Comparison of ENCODE assay signal across 8 cellular contexts in genomic region chr1:108691128-108691885, GRCh38. TPM values are rescaled to one million over a fixed set of nuclear protein-coding genes. Genes with fewer than 3 reads are reported as not detected.
A peak's percentile ranks its signal among the peaks of the same experiment; 100 is the strongest.
DNase-seq lines count a peak whose midpoint lies in the region; ATAC-seq and TF ChIP-seq lines count a peak whose summit lies in the region.

No MANE protein-coding gene starts in this region.

- H3K4me1 ChIP-seq in Panc1 (ENCODE audit: control insufficient read depth, insufficient read depth, low read length) (peaks cover 12% of the 10 kb centered on the region), neuronal stem cell (ENCODE audit: control insufficient read depth in 2 of 2, insufficient read depth in 1 of 2, low read depth in 1 of 2, low read length in 2 of 2) (peaks cover 1 to 8% of the 10 kb centered on the region in 2 donors)

- H3K4me3 Mint-ChIP-seq in activated naive CD4-positive, alpha-beta T cell treated with anti-CD3 and anti-CD28 coated beads for 36 hours = peak overlapping the region; percentile 86

- no peak overlapping the region for H4K8ac ChIP-seq in neuronal stem cell (ENCODE audit: low read depth, low read length)

- no peaks in the 10 kb centered on the region for H3K27me3 Mint-ChIP-seq in activated naive CD4-positive, alpha-beta T cell treated with anti-CD3 and anti-CD28 coated beads for 36 hours (ENCODE audit: low read depth)

- in situ Hi-C loops in Panc1 (cut with HindIII; ENCODE audit: low pct_unique_long_range_greater_than_20kb, low sequenced_read_pairs) = no loop called here

- no peak overlapping the region for H3K18ac ChIP-seq in neuronal stem cell (ENCODE audit: low read length)

- POLR2A ChIA-PET in Panc1 (lab: Charles Lee) = interaction anchor here (1.1 to 1.2 kb wide), 2 partner anchors 28 to 30 kb away, joined by 3 read pairs; partner anchors contain the start of gene HENMT1

- H3K4me3 ChIP-seq in Panc1 (ENCODE audit: low read depth in 2 of 2, low read length in 2 of 2) (peak overlapping the region; percentile 89 to 97), epithelial cell of proximal tubule (ENCODE audit: low read depth, low read length) (peak overlapping the region; percentile 94), neuronal stem cell (ENCODE audit: low read length in 2 of 2) (peak overlapping the region; percentile 84 to 88)

- peak overlapping the region; percentile 95 for H3K27ac ChIP-seq in Panc1 (ENCODE audit: low read length)
- H3K27ac ChIP-seq in neuronal stem cell (replicated peaks; ENCODE audit: low read length) = no peak overlapping the region

- CTCF ChIA-PET in activated naive CD4-positive, alpha-beta T cell treated with anti-CD3 and anti-CD28 coated beads for 36 hours (lab: Charles Lee) = interaction anchor here (0.6 to 3.0 kb wide), 5 partner anchors 10 to 46 kb away, joined by 3 to 28 read pairs (median 4); no protein-coding TSS in a partner anchor
- CTCF ChIA-PET in Panc1 (lab: Charles Lee) = no interaction called here

- ATAC-seq in Panc1 = 0 out of 2 replicates have a peak, but pooled peaks have one; percentile 2
- no peak for ATAC-seq in GM18520 (IDR thresholded peaks at IDR 0.05; ENCODE audit: unreplicated experiment)

- no peak overlapping the region for H3K14ac ChIP-seq in neuronal stem cell (ENCODE audit: low read length)

- H2BK5ac ChIP-seq in neuronal stem cell (ENCODE audit: low read length) = no peak overlapping the region

- no CpG with 5 or more reads among the region's 11 CpGs for WGBS in neuronal stem cell (ENCODE audit: extremely low coverage in 2 of 2, insufficient read length in 2 of 2, insufficient replicate concordance in 1 of 2), 2 donors

- intact Hi-C loops in activated naive CD4-positive, alpha-beta T cell treated with anti-CD3 and anti-CD28 coated beads for 36 hours (cut with micrococcal nuclease) = loop anchor here (5.0 kb wide), 3 partner anchors 136 to 351 kb away; partner anchors contain the start of gene WDR47
- intact Hi-C loops in Panc1 (cut with micrococcal nuclease; ENCODE audit: unreplicated experiment) = no loop called here

- H3K9me3 Mint-ChIP-seq in activated naive CD4-positive, alpha-beta T cell treated with anti-CD3 and anti-CD28 coated beads for 36 hours = no peaks in the 10 kb centered on the region

- H3K36me3 ChIP-seq in Panc1 (ENCODE audit: control insufficient read depth, insufficient read depth, low read length) (peaks cover 21% of the 10 kb centered on the region), neuronal stem cell (replicated peaks in 1 of 2; ENCODE audit: control insufficient read depth in 2 of 2, insufficient read depth in 2 of 2, low read length in 2 of 2) (peaks cover 2 to 26% of the 10 kb centered on the region in 2 donors)

- no peak for DNase-seq in activated naive CD4-positive, alpha-beta T cell treated with anti-CD3 and anti-CD28 coated beads for 36 hours
- no peak for DNase-seq in activated naive CD4-positive, alpha-beta T cell (lab: John Stamatoyannopoulos, UW)
- no peak for DNase-seq in Panc1 (ENCODE audit: low read depth, low spot score)
- DNase-seq in epithelial cell of proximal tubule (ENCODE audit: low read depth) = no peak
- DNase-seq in neuronal stem cell (ENCODE audit: low spot score) = no peak
- no peak for DNase-seq in cerebellar nuclear complex (lab: John Stamatoyannopoulos, UW)
- DNase-seq in glomerular visceral epithelial cell (ENCODE audit: extremely low spot score) = no peak

- H3K9ac ChIP-seq in neuronal stem cell (ENCODE audit: low read depth, low read length, poor library complexity) = peak overlapping the region; percentile 60

- H3K27me3 ChIP-seq in Panc1 (ENCODE audit: control insufficient read depth, insufficient read depth, low read length) (no peaks in the 10 kb centered on the region), neuronal stem cell (ENCODE audit: control insufficient read depth in 3 of 3, insufficient read depth in 3 of 3, low read depth in 1 of 3, low read length in 3 of 3) (no peaks in the 10 kb centered on the region)

- H3K23ac ChIP-seq in neuronal stem cell (ENCODE audit: low read depth, low read length, poor library complexity) = no peak overlapping the region

- no peak overlapping the region for H2BK12ac ChIP-seq in neuronal stem cell (ENCODE audit: low read length)

- H2AFZ ChIP-seq in neuronal stem cell (ENCODE audit: low read length) = peak overlapping the region; percentile 91

- peaks cover 30% of the 10 kb centered on the region for H3K4me1 Mint-ChIP-seq in activated naive CD4-positive, alpha-beta T cell treated with anti-CD3 and anti-CD28 coated beads for 36 hours (ENCODE audit: low read depth)

- no peak overlapping the region for H3K4ac ChIP-seq in neuronal stem cell (ENCODE audit: low read length)

- TSS peak; percentile 96 for BruUV-seq in Panc1 (replicated peaks; lab: Mats Ljungman, UMichigan)

- H3K9me3 ChIP-seq in Panc1 (ENCODE audit: control insufficient read depth, insufficient read depth, low read depth, low read length) = no peaks in the 10 kb centered on the region
- H3K9me3 ChIP-seq in neuronal stem cell (replicated peaks in 1 of 2; ENCODE audit: control insufficient read depth in 2 of 2, insufficient read depth in 1 of 2, low read depth in 1 of 2, low read length in 2 of 2) = no peaks in the 10 kb centered on the region

- no peak for TF ChIP-seq CTCF in Panc1 (IDR thresholded peaks at IDR 0.05)
- TF ChIP-seq CTCF in epithelial cell of proximal tubule (conservative IDR thresholded peaks at IDR 0.05; ENCODE audit: low read depth, low read length) = no peak

- no peak overlapping the region for H2AK5ac ChIP-seq in neuronal stem cell (ENCODE audit: low read depth, low read length)

- H3K36me3 Mint-ChIP-seq in activated naive CD4-positive, alpha-beta T cell treated with anti-CD3 and anti-CD28 coated beads for 36 hours (ENCODE audit: low read depth) = peaks cover 30% of the 10 kb centered on the region

- H4K91ac ChIP-seq in neuronal stem cell (ENCODE audit: low read depth, low read length, poor library complexity) = no peak overlapping the region

- H3K4me2 ChIP-seq in neuronal stem cell (ENCODE audit: insufficient read depth, low read length, poor library complexity, severe bottlenecking) = peak overlapping the region; percentile 72

- peaks cover 3% of the 10 kb centered on the region for H3K79me1 ChIP-seq in neuronal stem cell (ENCODE audit: low read depth, low read length)

- no peak overlapping the region for H2BK120ac ChIP-seq in neuronal stem cell (ENCODE audit: low read depth, low read length)

- H2BK15ac ChIP-seq in neuronal stem cell (ENCODE audit: low read length) = no peak overlapping the region

- H3K27ac Mint-ChIP-seq in activated naive CD4-positive, alpha-beta T cell treated with anti-CD3 and anti-CD28 coated beads for 36 hours = peak overlapping the region; percentile 98

RNA-seq across cellular contexts. Expression of gene PRPF38B, which starts 0.8 kb away (rescaled TPM):
- 10 to 100 TPM; 50.4 to 52.2 TPM for total RNA-seq in activated naive CD4-positive, alpha-beta T cell treated with anti-CD3 and anti-CD28 coated beads for 36 hours
- 31.7 TPM for total RNA-seq in Panc1 (2021; ENCODE audit: unreplicated experiment)
- polyA plus RNA-seq in Panc1 (2012; ENCODE audit: insufficient read length) = 23.8 TPM
- total RNA-seq in epithelial cell of proximal tubule = 11.2 and 13.7 TPM in 2 replicates
- 47.2 TPM for polyA plus RNA-seq in neuronal stem cell (2013, experiment 1 of 2)
- 47.9 TPM for polyA plus RNA-seq in neuronal stem cell (2013, experiment 2 of 2)

RNA-seq across cellular contexts. Expression of gene FNDC7, which starts 21.4 kb away (rescaled TPM):
- under 1 TPM in 1 of 2 experiments, not detected in 1; 0.05 TPM for total RNA-seq in activated naive CD4-positive, alpha-beta T cell treated with anti-CD3 and anti-CD28 coated beads for 36 hours
- 0.05 TPM for total RNA-seq in Panc1 (2021; ENCODE audit: unreplicated experiment)
- not detected for polyA plus RNA-seq in Panc1 (2012; ENCODE audit: insufficient read length)
- total RNA-seq in epithelial cell of proximal tubule = not detected in 2 replicates
- polyA plus RNA-seq in neuronal stem cell (2013, experiment 1 of 2) = 0.04 TPM
- polyA plus RNA-seq in neuronal stem cell (2013, experiment 2 of 2) = 0.03 TPM

RNA-seq across cellular contexts. Expression of gene HENMT1, which starts 30.4 kb away (rescaled TPM):
- 10 to 100 TPM; 18.7 to 19.3 TPM for total RNA-seq in activated naive CD4-positive, alpha-beta T cell treated with anti-CD3 and anti-CD28 coated beads for 36 hours
- total RNA-seq in Panc1 (2021; ENCODE audit: unreplicated experiment) (23.0 TPM), epithelial cell of proximal tubule (2.8 and 7.7 TPM in 2 replicates)
- polyA plus RNA-seq in Panc1 (2012; ENCODE audit: insufficient read length) = 13.6 TPM
- 2.2 TPM for polyA plus RNA-seq in neuronal stem cell (2013, experiment 1 of 2)
- 2.0 TPM for polyA plus RNA-seq in neuronal stem cell (2013, experiment 2 of 2)

RNA-seq across cellular contexts. Expression of gene STXBP3, which starts 55.2 kb away (rescaled TPM):
- 10 to 100 TPM; 29.1 to 30.3 TPM for total RNA-seq in activated naive CD4-positive, alpha-beta T cell treated with anti-CD3 and anti-CD28 coated beads for 36 hours
- total RNA-seq in Panc1 (2021; ENCODE audit: unreplicated experiment) (27.7 TPM), epithelial cell of proximal tubule (24.3 and 36.7 TPM in 2 replicates)
- 22.3 TPM for polyA plus RNA-seq in Panc1 (2012; ENCODE audit: insufficient read length)
- 24.5 TPM for polyA plus RNA-seq in neuronal stem cell (2013, experiment 1 of 2)
- polyA plus RNA-seq in neuronal stem cell (2013, experiment 2 of 2) = 25.2 TPM
